Comparison of ENCODE assay signal across 7 cellular contexts in genomic region chr20:41005361-41005729, GRCh38. TPM values are rescaled to one million over a fixed set of nuclear protein-coding genes. Genes with fewer than 3 reads are reported as not detected.
A peak's percentile ranks its signal among the peaks of the same experiment; 100 is the strongest.
DNase-seq lines count a peak whose midpoint lies in the region; ATAC-seq and TF ChIP-seq lines count a peak whose summit lies in the region.

No MANE protein-coding gene starts in this region.

- no peaks in the 10 kb centered on the region for H3K36me3 ChIP-seq in thyroid gland

- no peak for TF ChIP-seq POLR2A in thyroid gland (IDR thresholded peaks at IDR 0.05)

- intact Hi-C loops in left ventricle myocardium superior (cut with micrococcal nuclease) (no loop called here), thyroid gland (cut with DNase I) (no loop called here)

- H3K9me3 ChIP-seq in thyroid gland: no peaks in the 10 kb centered on the region

- DNase-seq in HT1080 (ENCODE audit: low read depth) (peak; percentile 97), UCSD-AML1 (lab: John Stamatoyannopoulos, UW; ENCODE audit: unreplicated experiment) (peak; percentile 37), left ventricle myocardium superior (peak; percentile 89), thyroid gland (peak; percentile 71 to 74)

- ATAC-seq in left ventricle myocardium superior (peak; percentile 79), GM18519 (IDR thresholded peaks at IDR 0.05; ENCODE audit: low FRiP score, unreplicated experiment) (no peak), HG03439 (IDR thresholded peaks at IDR 0.05; ENCODE audit: unreplicated experiment) (no peak), HG02642 (IDR thresholded peaks at IDR 0.05; ENCODE audit: poor library complexity, unreplicated experiment) (no peak)

- H3K4me1 ChIP-seq in thyroid gland: peaks cover 5 to 55% of the 10 kb centered on the region in 2 donors

- TF ChIP-seq CTCF in thyroid gland (IDR thresholded peaks at IDR 0.05): no peak

- H3K27me3 ChIP-seq in thyroid gland: no peaks in the 10 kb centered on the region

- peak overlapping the region; percentile 68 to 76 (median 71) for H3K27ac ChIP-seq in thyroid gland

- WGBS in thyroid gland, 2 donors: 2 to 24% methylated on average over 3 to 4 of the region's 4 CpGs

- H3K4me3 ChIP-seq in thyroid gland (replicated peaks in 1 of 3): no peak overlapping the region

RNA-seq across cellular contexts. Expression of gene TOP1, which starts 23.3 kb away (rescaled TPM):
- 20.8 and 26.7 TPM in 2 replicates for total RNA-seq in HT1080 (2014; rRNA removed; shearing (Covaris generic))
- polyA plus RNA-seq in HT1080 (2015; cell fraction: cytosol; rRNA removed): 64.5 and 79.5 TPM in 2 replicates
- polyA plus RNA-seq in HT1080 (2015; cell fraction: nucleus; rRNA removed): 119 and 120 TPM in 2 replicates
- total RNA-seq in left ventricle myocardium superior (25.3 TPM), thyroid gland (10 to 100 TPM; 31.3 to 46.3 (median 41.4) TPM)

Comparison
In these comparisons a context has a peak if more than half of its experiments do, and no peak if none do; other contexts are left out.
1. DNase-seq: peak in every context shown above with its lines; median percentile 97 in HT1080; 89 in left ventricle myocardium superior; 72 in thyroid gland; 37 in UCSD-AML1.